Comparison of ENCODE assay signal across 2 cellular contexts in the genomic region with DNA sequence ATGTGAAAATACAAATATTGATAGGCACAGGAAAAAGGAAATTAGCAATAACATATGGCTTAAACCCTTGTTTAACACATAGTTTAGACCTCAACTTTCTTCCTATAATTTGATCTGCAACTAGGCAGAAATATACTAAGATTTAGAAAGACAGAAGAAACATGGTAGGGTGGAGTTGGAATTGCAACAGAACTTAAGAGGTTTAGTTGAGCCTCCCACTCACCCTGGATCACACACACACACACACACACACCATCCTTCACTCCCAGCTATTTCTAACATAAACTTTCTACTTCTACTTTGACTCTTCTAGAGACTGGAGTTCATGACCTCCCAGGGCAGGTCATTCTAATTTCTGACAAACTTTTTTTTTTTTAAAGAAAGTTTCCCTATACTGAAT.
TF ChIP-seq lines count a peak whose summit lies in the region.

No MANE protein-coding gene starts in this region.

TF ChIP-seq in IMR-90, 13 proteins besides CTCF, POLR2A, EP300 and RAD21:
- TF ChIP-seq MAZ (IDR thresholded peaks at IDR 0.05; ENCODE audit: borderline replicate concordance, low read depth, low read length), result no peak
- 0 out of 2 replicates have a peak, but pooled peaks have one; percentile 8 for TF ChIP-seq CEBPB (IDR thresholded peaks at IDR 0.05; ENCODE audit: low read depth, low read length)
- TF ChIP-seq CHD1 (IDR thresholded peaks at IDR 0.05; ENCODE audit: low read depth, low read length), result no peak

TF ChIP-seq in H1, 55 proteins besides CTCF, POLR2A, EP300 and RAD21:
- TF ChIP-seq MAFK (IDR thresholded peaks at IDR 0.05; ENCODE audit: low read depth, low read length) (no peak), TEAD4 (IDR thresholded peaks at IDR 0.05; ENCODE audit: low read depth, low read length) (no peak), SIRT6 (IDR thresholded peaks at IDR 0.05; ENCODE audit: low read length) (no peak), CREB1 (IDR thresholded peaks at IDR 0.05) (no peak), TAF1 (IDR thresholded peaks at IDR 0.05; ENCODE audit: low read depth, low read length) (no peak), RFX5 (IDR thresholded peaks at IDR 0.05; ENCODE audit: borderline replicate concordance, low read depth, low read length) (no peak)
- TF ChIP-seq, protein P1, sequence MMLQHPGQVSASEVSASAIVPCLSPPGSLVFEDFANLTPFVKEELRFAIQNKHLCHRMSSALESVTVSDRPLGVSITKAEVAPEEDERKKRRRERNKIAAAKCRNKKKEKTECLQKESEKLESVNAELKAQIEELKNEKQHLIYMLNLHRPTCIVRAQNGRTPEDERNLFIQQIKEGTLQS (IDR thresholded peaks at IDR 0.05; ENCODE audit: insufficient read depth, low read depth, low read length), result no peak
TF ChIP-seq in H1: peak in this region for 0.
